ENCODE assay signal across 10 cellular contexts in the genomic region with DNA sequence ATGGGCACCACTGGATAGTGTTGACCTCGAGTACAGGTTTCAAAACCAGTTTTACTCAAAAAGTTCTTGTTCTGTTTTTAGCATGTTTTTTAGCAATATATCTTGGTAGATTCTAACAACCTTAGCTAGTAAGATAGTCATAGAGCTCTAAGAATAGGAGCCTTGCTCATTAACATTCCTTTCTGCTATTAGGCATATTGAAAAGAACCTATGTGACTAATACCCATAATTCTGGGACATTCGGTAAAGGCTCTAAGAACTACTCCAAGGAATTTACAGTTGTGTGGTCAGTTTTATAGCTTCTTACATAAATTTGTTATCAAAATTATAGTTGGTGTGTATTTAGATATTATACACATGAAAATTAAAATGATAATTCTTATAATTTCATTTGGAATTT. TPM values are rescaled to one million over a fixed set of nuclear protein-coding genes. Genes with fewer than 3 reads are reported as not detected.
DNase-seq lines count a peak whose midpoint lies in the region; TF ChIP-seq lines count a peak whose summit lies in the region.
"Had no signal": no experiment of that assay in that cellular context is flagged by ENCODE, and none has a peak within 500 bp of the region (broad histone marks: within the 10 kb centered on the region; RNA-seq: fewer than 3 reads in every experiment).

No MANE protein-coding gene starts in this region.

- peak overlapping the region; percentile 27 for H3K27ac ChIP-seq in CD4-positive, alpha-beta memory T cell (ENCODE audit: low read depth, low read length)
- no peak overlapping the region for H3K27ac ChIP-seq in KMS-11
- H3K27ac ChIP-seq in colonic mucosa, result peak overlapping the region; percentile 74

- peak overlapping the region; percentile 80 to 92 (median 86) for H3K27ac Mint-ChIP-seq in CD4-positive, alpha-beta memory T cell

- no peaks in the 10 kb centered on the region for H3K27me3 ChIP-seq in CD4-positive, alpha-beta memory T cell (ENCODE audit: insufficient read depth, low read length)
- H3K27me3 ChIP-seq in KMS-11 (ENCODE audit: insufficient read depth, low read depth) (no peaks in the 10 kb centered on the region), colonic mucosa (no peaks in the 10 kb centered on the region)

- TF ChIP-seq CTCF in KMS-11 (conservative IDR thresholded peaks at IDR 0.05; ENCODE audit: low read depth, low read length), result no peak
- no peak for TF ChIP-seq CTCF in colonic mucosa (IDR thresholded peaks at IDR 0.05)

- no peaks in the 10 kb centered on the region for H3K79me2 ChIP-seq in KMS-11 (ENCODE audit: insufficient read depth, low read depth)

- CTCF ChIA-PET in CD4-positive, alpha-beta memory T cell (lab: Charles Lee; ENCODE audit: partially characterized antibody), result interaction anchor here (1.0 to 3.7 kb wide), 3 partner anchors 9 to 22 kb away, joined by 3 to 11 read pairs (median 4); partner anchors contain the start of gene SLC9A8

- peak overlapping the region in 5 of 8 donors; percentile 25 to 69 (median 60) for H3K4me3 Mint-ChIP-seq in CD4-positive, alpha-beta memory T cell
- H3K4me3 Mint-ChIP-seq: dendritic cell treated with granulocyte-macrophage colony-stimulating factor and Interleukin-4, amounts not matched to agents 40 ng/mL and 50 ng/mL, for 4 days had no signal

- DNase-seq in CD4-positive, alpha-beta memory T cell, result no peak
- DNase-seq in colonic mucosa, result no peak
- peak; percentile 42 for DNase-seq in renal cortical epithelial cell (ENCODE audit: low read depth)
- no peak for DNase-seq in NCI-H748 (lab: John Stamatoyannopoulos, UW; ENCODE audit: unreplicated experiment)
- no peak for DNase-seq in kidney tubule cell (ENCODE audit: low spot score)
- DNase-seq in stimulated activated CD4-positive, alpha-beta T cell treated with anti-CD3 and anti-CD28 coated beads, Interleukin-4, amount 100 ng/mL, for 4 hours, result no peak
- DNase-seq: NCI-H2171 treated with DMSO at 0.1 percent for 48 hours, SW 1271 had no signal

- no peaks in the 10 kb centered on the region for H3K9me3 ChIP-seq in CD4-positive, alpha-beta memory T cell (ENCODE audit: control insufficient read depth in 1 of 2, low read length in 2 of 2)
- H3K9me3 ChIP-seq in colonic mucosa, result no peaks in the 10 kb centered on the region

- H3K9me3 Mint-ChIP-seq in CD4-positive, alpha-beta memory T cell, result no peaks in the 10 kb centered on the region
- H3K9me3 Mint-ChIP-seq: dendritic cell treated with granulocyte-macrophage colony-stimulating factor and Interleukin-4, amounts not matched to agents 40 ng/mL and 50 ng/mL, for 4 days had no signal

- H3K36me3 Mint-ChIP-seq in CD4-positive, alpha-beta memory T cell, result peaks cover 33 to 57% of the 10 kb centered on the region in 2 donors

- H4K20me1 ChIP-seq in KMS-11 (ENCODE audit: insufficient read depth), result no peaks in the 10 kb centered on the region

- H3K4me1 Mint-ChIP-seq in CD4-positive, alpha-beta memory T cell, result peaks cover 39 to 54% (median 42%) of the 10 kb centered on the region in 4 donors

- H3K9ac ChIP-seq in KMS-11 (no peak overlapping the region), colonic mucosa (ENCODE audit: low read depth in 2 of 2, low read length in 2 of 2) (peak overlapping the region in 1 of 2 donors; percentile 51)

- no peaks in the 10 kb centered on the region for H3K27me3 Mint-ChIP-seq in CD4-positive, alpha-beta memory T cell
- H3K27me3 Mint-ChIP-seq: dendritic cell treated with granulocyte-macrophage colony-stimulating factor and Interleukin-4, amounts not matched to agents 40 ng/mL and 50 ng/mL, for 4 days had no signal

- POLR2A ChIA-PET in CD4-positive, alpha-beta memory T cell (lab: Charles Lee; ENCODE audit: partially characterized antibody), result interaction anchor here (0.8 to 3.4 kb wide), 4 partner anchors 11 to 138 kb away, joined by 4 to 27 read pairs (median 4); partner anchors contain the start of gene SLC9A8

- H2AFZ ChIP-seq in KMS-11 (ENCODE audit: low read depth), result no peak overlapping the region

- peak overlapping the region; percentile 7; the same call in 1 of the 2 replicates for H3K4me2 ChIP-seq in KMS-11

- H3K4me3 ChIP-seq in CD4-positive, alpha-beta memory T cell (ENCODE audit: low read length in 2 of 2), result no peak overlapping the region
- H3K4me3 ChIP-seq in KMS-11 (IDR thresholded peaks at IDR 0.05; ENCODE audit: insufficient read depth, low read depth, low read length) (no peak overlapping the region), colonic mucosa (no peak overlapping the region)

- intact Hi-C loops in CD4-positive, alpha-beta memory T cell (cut with micrococcal nuclease), result no loop called here
- intact Hi-C loops in colonic mucosa (cut with DNase I), result no loop called here

- peaks cover 46% of the 10 kb centered on the region for H3K4me1 ChIP-seq in CD4-positive, alpha-beta memory T cell (ENCODE audit: insufficient read depth, low read length)
- H3K4me1 ChIP-seq in KMS-11 (ENCODE audit: low read depth, poor library complexity, severe bottlenecking) (peaks cover 36% of the 10 kb centered on the region), colonic mucosa (peaks cover 8% of the 10 kb centered on the region)

- H3K36me3 ChIP-seq in CD4-positive, alpha-beta memory T cell (ENCODE audit: insufficient read depth, low read length), result peaks cover 5% of the 10 kb centered on the region
- H3K36me3 ChIP-seq in KMS-11 (ENCODE audit: insufficient read depth), result 0 out of 2 replicates have a peak, but pooled peaks cover 5% of the 10 kb centered on the region
- no peaks in the 10 kb centered on the region for H3K36me3 ChIP-seq in colonic mucosa

RNA-seq across cellular contexts. Expression of gene SLC9A8, which starts 11.6 kb away (rescaled TPM):
- 10 to 100 TPM; 24.4 to 25.6 TPM for total RNA-seq in CD4-positive, alpha-beta memory T cell
- 1 to 10 TPM; 3.4 to 9.5 TPM for polyA plus RNA-seq in CD4-positive, alpha-beta memory T cell
- total RNA-seq in colonic mucosa (10 to 100 TPM in 1 of 2 donors, 1 to 10 TPM in 1; 6.0 to 11.1 TPM), renal cortical epithelial cell (5.7 and 10.3 TPM in 2 replicates)
